Comparison of ENCODE assay signal across 1 cellular context in the genomic region with DNA sequence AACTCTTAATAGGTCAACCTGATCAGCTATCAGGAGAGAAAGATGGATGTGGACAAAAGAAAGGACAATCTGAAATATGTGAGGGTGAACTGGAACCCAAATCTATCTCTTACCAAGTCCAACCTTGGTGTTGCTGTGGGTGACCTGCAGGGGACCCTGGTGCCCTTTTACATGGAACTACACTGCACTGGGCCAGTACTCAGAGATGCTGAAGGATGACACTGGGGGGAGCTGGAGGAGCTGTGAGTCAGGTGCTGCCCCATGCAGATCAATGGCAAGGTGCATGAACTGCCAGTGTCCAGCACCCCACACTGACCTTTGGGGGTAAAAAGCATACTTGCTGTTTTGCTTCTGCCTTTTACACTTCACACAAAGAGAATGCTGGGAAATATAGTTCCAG.
TF ChIP-seq lines count a peak whose summit lies in the region.

No MANE protein-coding gene starts in this region.

TF ChIP-seq in GM23338, 12 proteins besides CTCF, POLR2A, EP300 and RAD21 (continued from another document):
- TF ChIP-seq, protein P1, sequence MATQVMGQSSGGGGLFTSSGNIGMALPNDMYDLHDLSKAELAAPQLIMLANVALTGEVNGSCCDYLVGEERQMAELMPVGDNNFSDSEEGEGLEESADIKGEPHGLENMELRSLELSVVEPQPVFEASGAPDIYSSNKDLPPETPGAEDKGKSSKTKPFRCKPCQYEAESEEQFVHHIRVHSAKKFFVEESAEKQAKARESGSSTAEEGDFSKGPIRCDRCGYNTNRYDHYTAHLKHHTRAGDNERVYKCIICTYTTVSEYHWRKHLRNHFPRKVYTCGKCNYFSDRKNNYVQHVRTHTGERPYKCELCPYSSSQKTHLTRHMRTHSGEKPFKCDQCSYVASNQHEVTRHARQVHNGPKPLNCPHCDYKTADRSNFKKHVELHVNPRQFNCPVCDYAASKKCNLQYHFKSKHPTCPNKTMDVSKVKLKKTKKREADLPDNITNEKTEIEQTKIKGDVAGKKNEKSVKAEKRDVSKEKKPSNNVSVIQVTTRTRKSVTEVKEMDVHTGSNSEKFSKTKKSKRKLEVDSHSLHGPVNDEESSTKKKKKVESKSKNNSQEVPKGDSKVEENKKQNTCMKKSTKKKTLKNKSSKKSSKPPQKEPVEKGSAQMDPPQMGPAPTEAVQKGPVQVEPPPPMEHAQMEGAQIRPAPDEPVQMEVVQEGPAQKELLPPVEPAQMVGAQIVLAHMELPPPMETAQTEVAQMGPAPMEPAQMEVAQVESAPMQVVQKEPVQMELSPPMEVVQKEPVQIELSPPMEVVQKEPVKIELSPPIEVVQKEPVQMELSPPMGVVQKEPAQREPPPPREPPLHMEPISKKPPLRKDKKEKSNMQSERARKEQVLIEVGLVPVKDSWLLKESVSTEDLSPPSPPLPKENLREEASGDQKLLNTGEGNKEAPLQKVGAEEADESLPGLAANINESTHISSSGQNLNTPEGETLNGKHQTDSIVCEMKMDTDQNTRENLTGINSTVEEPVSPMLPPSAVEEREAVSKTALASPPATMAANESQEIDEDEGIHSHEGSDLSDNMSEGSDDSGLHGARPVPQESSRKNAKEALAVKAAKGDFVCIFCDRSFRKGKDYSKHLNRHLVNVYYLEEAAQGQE (IDR thresholded peaks at IDR 0.05; ENCODE audit: unreplicated experiment), result no peak
- TF ChIP-seq EZH2phosphoT487 (IDR thresholded peaks at IDR 0.05; ENCODE audit: unreplicated experiment) (no peak), NANOG (IDR thresholded peaks at IDR 0.05; ENCODE audit: borderline replicate concordance) (no peak), CREB1 (CRISPR knock-in tag; IDR thresholded peaks at IDR 0.05; ENCODE audit: low read depth) (no peak)
- TF ChIP-seq, protein P2, sequence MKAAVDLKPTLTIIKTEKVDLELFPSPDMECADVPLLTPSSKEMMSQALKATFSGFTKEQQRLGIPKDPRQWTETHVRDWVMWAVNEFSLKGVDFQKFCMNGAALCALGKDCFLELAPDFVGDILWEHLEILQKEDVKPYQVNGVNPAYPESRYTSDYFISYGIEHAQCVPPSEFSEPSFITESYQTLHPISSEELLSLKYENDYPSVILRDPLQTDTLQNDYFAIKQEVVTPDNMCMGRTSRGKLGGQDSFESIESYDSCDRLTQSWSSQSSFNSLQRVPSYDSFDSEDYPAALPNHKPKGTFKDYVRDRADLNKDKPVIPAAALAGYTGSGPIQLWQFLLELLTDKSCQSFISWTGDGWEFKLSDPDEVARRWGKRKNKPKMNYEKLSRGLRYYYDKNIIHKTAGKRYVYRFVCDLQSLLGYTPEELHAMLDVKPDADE (IDR thresholded peaks at IDR 0.05), result no peak
- TF ChIP-seq, protein P3, sequence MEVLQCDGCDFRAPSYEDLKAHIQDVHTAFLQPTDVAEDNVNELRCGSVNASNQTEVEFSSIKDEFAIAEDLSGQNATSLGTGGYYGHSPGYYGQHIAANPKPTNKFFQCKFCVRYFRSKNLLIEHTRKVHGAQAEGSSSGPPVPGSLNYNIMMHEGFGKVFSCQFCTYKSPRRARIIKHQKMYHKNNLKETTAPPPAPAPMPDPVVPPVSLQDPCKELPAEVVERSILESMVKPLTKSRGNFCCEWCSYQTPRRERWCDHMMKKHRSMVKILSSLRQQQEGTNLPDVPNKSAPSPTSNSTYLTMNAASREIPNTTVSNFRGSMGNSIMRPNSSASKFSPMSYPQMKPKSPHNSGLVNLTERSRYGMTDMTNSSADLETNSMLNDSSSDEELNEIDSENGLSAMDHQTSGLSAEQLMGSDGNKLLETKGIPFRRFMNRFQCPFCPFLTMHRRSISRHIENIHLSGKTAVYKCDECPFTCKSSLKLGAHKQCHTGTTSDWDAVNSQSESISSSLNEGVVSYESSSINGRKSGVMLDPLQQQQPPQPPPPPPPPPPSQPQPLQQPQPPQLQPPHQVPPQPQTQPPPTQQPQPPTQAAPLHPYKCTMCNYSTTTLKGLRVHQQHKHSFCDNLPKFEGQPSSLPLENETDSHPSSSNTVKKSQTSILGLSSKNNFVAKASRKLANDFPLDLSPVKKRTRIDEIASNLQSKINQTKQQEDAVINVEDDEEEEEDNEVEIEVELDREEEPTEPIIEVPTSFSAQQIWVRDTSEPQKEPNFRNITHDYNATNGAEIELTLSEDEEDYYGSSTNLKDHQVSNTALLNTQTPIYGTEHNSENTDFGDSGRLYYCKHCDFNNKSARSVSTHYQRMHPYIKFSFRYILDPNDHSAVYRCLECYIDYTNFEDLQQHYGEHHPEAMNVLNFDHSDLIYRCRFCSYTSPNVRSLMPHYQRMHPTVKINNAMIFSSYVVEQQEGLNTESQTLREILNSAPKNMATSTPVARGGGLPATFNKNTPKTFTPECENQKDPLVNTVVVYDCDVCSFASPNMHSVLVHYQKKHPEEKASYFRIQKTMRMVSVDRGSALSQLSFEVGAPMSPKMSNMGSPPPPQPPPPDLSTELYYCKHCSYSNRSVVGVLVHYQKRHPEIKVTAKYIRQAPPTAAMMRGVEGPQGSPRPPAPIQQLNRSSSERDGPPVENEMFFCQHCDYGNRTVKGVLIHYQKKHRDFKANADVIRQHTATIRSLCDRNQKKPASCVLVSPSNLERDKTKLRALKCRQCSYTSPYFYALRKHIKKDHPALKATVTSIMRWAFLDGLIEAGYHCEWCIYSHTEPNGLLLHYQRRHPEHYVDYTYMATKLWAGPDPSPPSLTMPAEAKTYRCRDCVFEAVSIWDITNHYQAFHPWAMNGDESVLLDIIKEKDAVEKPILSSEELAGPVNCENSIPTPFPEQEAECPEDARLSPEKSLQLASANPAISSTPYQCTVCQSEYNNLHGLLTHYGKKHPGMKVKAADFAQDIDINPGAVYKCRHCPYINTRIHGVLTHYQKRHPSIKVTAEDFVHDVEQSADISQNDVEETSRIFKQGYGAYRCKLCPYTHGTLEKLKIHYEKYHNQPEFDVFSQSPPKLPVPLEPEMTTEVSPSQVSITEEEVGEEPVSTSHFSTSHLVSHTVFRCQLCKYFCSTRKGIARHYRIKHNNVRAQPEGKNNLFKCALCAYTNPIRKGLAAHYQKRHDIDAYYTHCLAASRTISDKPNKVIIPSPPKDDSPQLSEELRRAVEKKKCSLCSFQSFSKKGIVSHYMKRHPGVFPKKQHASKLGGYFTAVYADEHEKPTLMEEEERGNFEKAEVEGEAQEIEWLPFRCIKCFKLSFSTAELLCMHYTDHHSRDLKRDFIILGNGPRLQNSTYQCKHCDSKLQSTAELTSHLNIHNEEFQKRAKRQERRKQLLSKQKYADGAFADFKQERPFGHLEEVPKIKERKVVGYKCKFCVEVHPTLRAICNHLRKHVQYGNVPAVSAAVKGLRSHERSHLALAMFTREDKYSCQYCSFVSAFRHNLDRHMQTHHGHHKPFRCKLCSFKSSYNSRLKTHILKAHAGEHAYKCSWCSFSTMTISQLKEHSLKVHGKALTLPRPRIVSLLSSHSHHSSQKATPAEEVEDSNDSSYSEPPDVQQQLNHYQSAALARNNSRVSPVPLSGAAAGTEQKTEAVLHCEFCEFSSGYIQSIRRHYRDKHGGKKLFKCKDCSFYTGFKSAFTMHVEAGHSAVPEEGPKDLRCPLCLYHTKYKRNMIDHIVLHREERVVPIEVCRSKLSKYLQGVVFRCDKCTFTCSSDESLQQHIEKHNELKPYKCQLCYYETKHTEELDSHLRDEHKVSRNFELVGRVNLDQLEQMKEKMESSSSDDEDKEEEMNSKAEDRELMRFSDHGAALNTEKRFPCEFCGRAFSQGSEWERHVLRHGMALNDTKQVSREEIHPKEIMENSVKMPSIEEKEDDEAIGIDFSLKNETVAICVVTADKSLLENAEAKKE (CRISPR knock-in tag; IDR thresholded peaks at IDR 0.05), result no peak
